In the genomic region with DNA sequence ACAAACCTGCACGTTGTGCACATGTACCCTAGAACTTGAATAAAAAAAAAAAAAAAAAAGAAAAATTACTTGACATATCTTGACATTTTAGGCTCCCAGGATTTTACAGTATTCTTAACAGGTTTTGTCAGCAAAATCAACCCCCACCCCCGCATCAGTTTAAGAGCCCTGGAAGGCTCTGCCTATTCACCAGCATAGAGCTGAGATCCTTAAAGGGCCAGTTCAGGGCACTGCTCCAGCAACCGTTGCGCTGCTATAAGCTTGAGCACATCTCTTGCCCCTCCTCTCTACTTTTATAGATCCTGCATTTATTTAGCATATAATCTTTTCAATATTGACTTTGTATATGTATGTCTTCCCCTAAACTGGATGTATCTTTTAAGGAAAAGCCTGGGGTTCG, we compare ENCODE assay signal across 8 cellular contexts. TPM values are rescaled to one million over a fixed set of nuclear protein-coding genes. Genes with fewer than 3 reads are reported as not detected.
DNase-seq lines count a peak whose midpoint lies in the region; ATAC-seq and TF ChIP-seq lines count a peak whose summit lies in the region.

No MANE protein-coding gene starts in this region.

- H3K27ac Mint-ChIP-seq in WTC11: peak overlapping the region; percentile 96
- peak overlapping the region; percentile 91 to 97 for H3K27ac Mint-ChIP-seq in effector memory CD8-positive, alpha-beta T cell
- H3K27ac Mint-ChIP-seq in stimulated activated effector memory CD8-positive, alpha-beta T cell treated with anti-CD3 and anti-CD28 coated beads, Interleukin-12 subunit alpha, Interleukin-12 subunit beta, amount 100 ng/mL, for 72 hours: peak overlapping the region; percentile 94

- H3K4me3 ChIP-seq in AG04449 (ENCODE audit: low read depth, low read length) (peak overlapping the region; percentile 89), lung (peak overlapping the region; percentile 91)

- POLR2A ChIA-PET in AG04449 (lab: Yijun Ruan, JAX): interaction anchor here (0.6 to 2.9 kb wide), 5 partner anchors 36 to 352 kb away, joined by 3 to 19 read pairs (median 4); a partner anchor contains a TSS
- POLR2A ChIA-PET in WTC11 (lab: Charles Lee): interaction anchor here (0.6 to 3.0 kb wide), 4 partner anchors 29 to 263 kb away, joined by 3 to 17 read pairs (median 6); a partner anchor contains a TSS

- no peaks in the 10 kb centered on the region for H3K27me3 ChIP-seq in lung (ENCODE audit: control insufficient read depth, insufficient read depth)

- peaks cover 5% of the 10 kb centered on the region in 2 donors for H3K36me3 ChIP-seq in lung (ENCODE audit: control insufficient read depth in 2 of 2, insufficient read depth in 2 of 2, low read length in 2 of 2)

- peak; percentile 33 for ATAC-seq in GM18511 (IDR thresholded peaks at IDR 0.05; ENCODE audit: unreplicated experiment)
- ATAC-seq in WTC11: peak; percentile 47
- peak; percentile 33 for ATAC-seq in effector memory CD8-positive, alpha-beta T cell (replicated peaks)
- peak; percentile 35 for ATAC-seq in lung (ENCODE audit: insufficient read depth, low FRiP score)
- ATAC-seq in stimulated activated effector memory CD8-positive, alpha-beta T cell treated with anti-CD3 and anti-CD28 coated beads, Interleukin-12 subunit alpha, Interleukin-12 subunit beta, amount 100 ng/mL, for 72 hours: peak; percentile 48
- no peak for ATAC-seq in GM18868 (IDR thresholded peaks at IDR 0.05; ENCODE audit: unreplicated experiment)

- peaks cover 3% of the 10 kb centered on the region in 2 donors for H3K4me1 ChIP-seq in lung (ENCODE audit: control insufficient read depth in 2 of 2, insufficient read depth in 2 of 2, low read length in 2 of 2)

- peak overlapping the region; percentile 48 to 83 for H3K27ac ChIP-seq in lung (ENCODE audit: low read depth in 1 of 2, low read length in 1 of 2)

- 8 to 10% methylated on average over 5 of the region's 5 CpGs for WGBS in lung, 2 donors

- H3K4me3 Mint-ChIP-seq in WTC11: peak overlapping the region; percentile 98
- peak overlapping the region; percentile 93 to 99 for H3K4me3 Mint-ChIP-seq in effector memory CD8-positive, alpha-beta T cell
- H3K4me3 Mint-ChIP-seq in stimulated activated effector memory CD8-positive, alpha-beta T cell treated with anti-CD3 and anti-CD28 coated beads, Interleukin-12 subunit alpha, Interleukin-12 subunit beta, amount 100 ng/mL, for 72 hours: peak overlapping the region; percentile 97

- TF ChIP-seq CTCF in AG04449 (IDR thresholded peaks at IDR 0.05; ENCODE audit: insufficient read depth, low read length, missing control alignments) (no peak), WTC11 (IDR thresholded peaks at IDR 0.05) (no peak), lung (IDR thresholded peaks at IDR 0.05; ENCODE audit: control extremely low read depth, extremely low read depth) (no peak)

- H3K27me3 Mint-ChIP-seq in WTC11 (ENCODE audit: low read depth): peaks cover 3% of the 10 kb centered on the region; the same call in 1 of the 2 replicates
- peaks cover 19 to 30% of the 10 kb centered on the region in 2 donors for H3K27me3 Mint-ChIP-seq in effector memory CD8-positive, alpha-beta T cell

- peaks cover 33% of the 10 kb centered on the region for H3K4me1 Mint-ChIP-seq in WTC11
- H3K4me1 Mint-ChIP-seq in effector memory CD8-positive, alpha-beta T cell (ENCODE audit: low read depth in 2 of 2): peaks cover 34 to 41% of the 10 kb centered on the region in 2 donors
- H3K4me1 Mint-ChIP-seq in stimulated activated effector memory CD8-positive, alpha-beta T cell treated with anti-CD3 and anti-CD28 coated beads, Interleukin-12 subunit alpha, Interleukin-12 subunit beta, amount 100 ng/mL, for 72 hours: peaks cover 43% of the 10 kb centered on the region

- CTCF ChIA-PET in AG04449 (lab: Yijun Ruan, JAX) (interaction anchor here (1.2 to 2.6 kb wide), 2 partner anchors 9 to 83 kb away, joined by 3 to 11 read pairs; no protein-coding TSS in a partner anchor), WTC11 (lab: Charles Lee) (interaction anchor here (1.1 to 4.9 kb wide), 7 partner anchors 37 to 352 kb away, joined by 4 to 35 read pairs (median 11); a partner anchor contains a TSS)

- peaks cover 31% of the 10 kb centered on the region for H3K36me3 Mint-ChIP-seq in WTC11
- peaks cover 40% of the 10 kb centered on the region for H3K36me3 Mint-ChIP-seq in effector memory CD8-positive, alpha-beta T cell (ENCODE audit: insufficient read depth)
- H3K36me3 Mint-ChIP-seq in stimulated activated effector memory CD8-positive, alpha-beta T cell treated with anti-CD3 and anti-CD28 coated beads, Interleukin-12 subunit alpha, Interleukin-12 subunit beta, amount 100 ng/mL, for 72 hours: peaks cover 44% of the 10 kb centered on the region

- DNase-seq in AG04449 (ENCODE audit: low read depth, low spot score) (no peak), NAMALWA (ENCODE audit: low spot score) (peak; percentile 61), WTC11 (ENCODE audit: low spot score) (no peak), lung (ENCODE audit: low spot score) (peak; percentile 55)
- no peak for DNase-seq in effector memory CD8-positive, alpha-beta T cell
- no peak for DNase-seq in stimulated activated effector memory CD8-positive, alpha-beta T cell treated with anti-CD3 and anti-CD28 coated beads, Interleukin-12 subunit alpha, Interleukin-12 subunit beta, amount 100 ng/mL, for 72 hours (ENCODE audit: low spot score in 2 of 2)

- 0 out of 2 replicates have a peak, but pooled peaks cover 4% of the 10 kb centered on the region for H3K9me3 Mint-ChIP-seq in WTC11
- H3K9me3 Mint-ChIP-seq in effector memory CD8-positive, alpha-beta T cell: no peaks in the 10 kb centered on the region
- H3K9me3 Mint-ChIP-seq in stimulated activated effector memory CD8-positive, alpha-beta T cell treated with anti-CD3 and anti-CD28 coated beads, Interleukin-12 subunit alpha, Interleukin-12 subunit beta, amount 100 ng/mL, for 72 hours: no peaks in the 10 kb centered on the region

- H3K9me3 ChIP-seq in lung (ENCODE audit: control insufficient read depth in 2 of 2, insufficient read depth in 1 of 2, low read length in 1 of 2): no peaks in the 10 kb centered on the region

TF ChIP-seq in WTC11, 78 proteins besides CTCF, POLR2A, EP300 and RAD21:
- TF ChIP-seq CBFB (CRISPR knock-in tag; IDR thresholded peaks at IDR 0.05; ENCODE audit: low read depth): no peak
- TF ChIP-seq FOXP1 (CRISPR knock-in tag; IDR thresholded peaks at IDR 0.05; ENCODE audit: borderline replicate concordance): no peak
- TF ChIP-seq, protein P1, sequence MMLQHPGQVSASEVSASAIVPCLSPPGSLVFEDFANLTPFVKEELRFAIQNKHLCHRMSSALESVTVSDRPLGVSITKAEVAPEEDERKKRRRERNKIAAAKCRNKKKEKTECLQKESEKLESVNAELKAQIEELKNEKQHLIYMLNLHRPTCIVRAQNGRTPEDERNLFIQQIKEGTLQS (CRISPR knock-in tag; conservative IDR thresholded peaks at IDR 0.05): no peak
- no peak for TF ChIP-seq ZNF263 (CRISPR knock-in tag; IDR thresholded peaks at IDR 0.05; ENCODE audit: low read depth)
- TF ChIP-seq, protein P2, sequence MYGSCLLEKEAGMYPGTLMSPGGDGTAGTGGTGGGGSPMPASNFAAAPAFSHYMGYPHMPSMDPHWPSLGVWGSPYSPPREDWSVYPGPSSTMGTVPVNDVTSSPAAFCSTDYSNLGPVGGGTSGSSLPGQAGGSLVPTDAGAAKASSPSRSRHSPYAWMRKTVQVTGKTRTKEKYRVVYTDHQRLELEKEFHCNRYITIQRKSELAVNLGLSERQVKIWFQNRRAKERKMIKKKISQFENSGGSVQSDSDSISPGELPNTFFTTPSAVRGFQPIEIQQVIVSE (CRISPR knock-in tag; IDR thresholded peaks at IDR 0.05; ENCODE audit: borderline replicate concordance): no peak
- no peak for TF ChIP-seq SOX15 (CRISPR knock-in tag; IDR thresholded peaks at IDR 0.05)

RNA-seq across cellular contexts. Expression of a gene that starts 0.7 kb away (rescaled TPM):
- total RNA-seq in WTC11 (2021): 132 to 138 TPM (median 133 TPM) in 3 replicates
- 10 to 100 TPM; 70.7 to 73.1 TPM for total RNA-seq in lung
- polyA plus RNA-seq in lung: 10 to 100 TPM; 22.2 to 23.8 TPM

RNA-seq across cellular contexts. Expression of a gene that starts 35.2 kb away (rescaled TPM):
- total RNA-seq in WTC11 (2021) (20.7 to 27.6 TPM (median 20.9 TPM) in 3 replicates), lung (10 to 100 TPM; 25.4 to 84.8 TPM)
- 10 to 100 TPM; 31.4 to 45.4 TPM for polyA plus RNA-seq in lung

RNA-seq across cellular contexts. Expression of a gene that starts 45.2 kb away (rescaled TPM):
- total RNA-seq in WTC11 (2021): 26.4 to 34.4 TPM (median 29.6 TPM) in 3 replicates
- total RNA-seq in lung: 10 to 100 TPM; 42.3 to 43.4 TPM
- 10 to 100 TPM in 1 of 2 donors, 1 to 10 TPM in 1; 9.0 to 16.8 TPM for polyA plus RNA-seq in lung

RNA-seq across cellular contexts. Expression of a gene that starts 55.8 kb away (rescaled TPM):
- total RNA-seq in WTC11 (2021) (51.1 to 71.5 TPM (median 53.9 TPM) in 3 replicates), lung (100 to 1,000 TPM; 172 to 505 TPM)
- 100 to 1,000 TPM; 534 to 683 TPM for polyA plus RNA-seq in lung

Comparison
In these comparisons a context has a peak if more than half of its experiments do, and no peak if none do; other contexts are left out.
1. DNase-seq: peak in NAMALWA (single experiment) and lung (single experiment); none in AG04449 (single experiment), WTC11 (single experiment), effector memory CD8-positive, alpha-beta T cell (0 of 3) and stimulated activated effector memory CD8-positive, alpha-beta T cell treated with anti-CD3 and anti-CD28 coated beads, Interleukin-12 subunit alpha, Interleukin-12 subunit beta, amount 100 ng/mL, for 72 hours (0 of 2).
2. Peak in every context shown above with its lines, with median percentiles within 50 percentile points of each other: H3K27ac Mint-ChIP-seq and H3K4me3 Mint-ChIP-seq.